8 cellular contexts compared by ENCODE assay signal in the genomic region with DNA sequence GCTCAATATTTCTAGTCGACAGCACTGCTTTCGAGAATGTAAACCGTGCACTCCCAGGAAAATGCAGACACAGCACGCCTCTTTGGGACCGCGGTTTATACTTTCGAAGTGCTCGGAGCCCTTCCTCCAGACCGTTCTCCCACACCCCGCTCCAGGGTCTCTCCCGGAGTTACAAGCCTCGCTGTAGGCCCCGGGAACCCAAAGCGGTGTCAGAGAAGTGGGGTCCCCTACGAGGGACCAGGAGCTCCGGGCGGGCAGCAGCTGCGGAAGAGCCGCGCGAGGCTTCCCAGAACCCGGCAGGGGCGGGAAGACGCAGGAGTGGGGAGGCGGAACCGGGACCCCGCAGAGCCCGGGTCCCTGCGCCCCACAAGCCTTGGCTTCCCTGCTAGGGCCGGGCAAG. TPM values are rescaled to one million over a fixed set of nuclear protein-coding genes. Genes with fewer than 3 reads are reported as not detected.
DNase-seq lines count a peak whose midpoint lies in the region; ATAC-seq and TF ChIP-seq lines count a peak whose summit lies in the region.
"Not testable (repeated sequence)": the region's sequence is repeated elsewhere in the genome, so short reads cannot be mapped to it uniquely, and the experiment has no call there.

No MANE protein-coding gene starts in this region.

- not testable (repeated sequence) for H4K8ac ChIP-seq in trophoblast cell (ENCODE audit: low read depth, low read length)

- H3K79me2 ChIP-seq in DND-41 (ENCODE audit: insufficient read depth, low read length); mammary epithelial cell (ENCODE audit: insufficient read depth, low read length); trophoblast cell (ENCODE audit: control insufficient read depth, insufficient read depth, low read length, poor library complexity): not testable (repeated sequence)

- not testable (repeated sequence) for H4K12ac ChIP-seq in trophoblast cell (ENCODE audit: low read depth, low read length)

- H3K4me3 ChIP-seq in DND-41 (ENCODE audit: low read depth in 1 of 2, low read length in 2 of 2) = peak overlapping the region in 1 of 2 experiments; percentile 54; a peak in 2 of 4 replicates
- peak overlapping the region; percentile 53 for H3K4me3 ChIP-seq in HUES64 (ENCODE audit: low read length)
- H3K4me3 ChIP-seq in SK-N-MC = peak overlapping the region; percentile 53
- peak overlapping the region in 2 of 3 experiments; percentile 41 to 49 for H3K4me3 ChIP-seq in mammary epithelial cell (replicated peaks in 1 of 3; ENCODE audit: insufficient read depth in 1 of 3, low read depth in 2 of 3, low read length in 3 of 3)
- peak overlapping the region; percentile 46 for H3K4me3 ChIP-seq in fibroblast of pulmonary artery (replicated peaks; ENCODE audit: low read depth, low read length)
- H3K4me3 ChIP-seq in kidney epithelial cell (ENCODE audit: low read depth, low read length) = peak overlapping the region; percentile 50
- H3K4me3 ChIP-seq in trophoblast cell (ENCODE audit: low read depth, low read length) = peak overlapping the region; percentile 68
- peak overlapping the region; percentile 46 for H3K4me3 ChIP-seq in urinary bladder (ENCODE audit: low read depth, low read length)

- not testable (repeated sequence) for H3K27ac ChIP-seq in DND-41 (ENCODE audit: low read length); HUES64 (ENCODE audit: low read depth, low read length); SK-N-MC; mammary epithelial cell (ENCODE audit: insufficient read depth, low read depth, low read length); trophoblast cell (ENCODE audit: low read depth, low read length); urinary bladder (ENCODE audit: low read depth)

- not testable (repeated sequence) for H4K91ac ChIP-seq in trophoblast cell (ENCODE audit: low read depth, low read length)

- H2AFZ ChIP-seq in DND-41 (ENCODE audit: low read depth, low read length); mammary epithelial cell (ENCODE audit: low read depth, low read length); trophoblast cell (ENCODE audit: insufficient read depth, low read length, poor library complexity): not testable (repeated sequence)

- H3K79me1 ChIP-seq in trophoblast cell (ENCODE audit: low read length) = not testable (repeated sequence)

- ATAC-seq in DND-41 (ENCODE audit: insufficient read depth, low read depth) = not testable (repeated sequence)

- dilution Hi-C loops in mammary epithelial cell (cut with HindIII; ENCODE audit: low sequenced_read_pairs) = not testable (repeated sequence)

- not testable (repeated sequence) for H2BK12ac ChIP-seq in trophoblast cell (ENCODE audit: low read length)

- not testable (repeated sequence) for H2BK5ac ChIP-seq in trophoblast cell (ENCODE audit: low read depth, low read length, poor library complexity)

- not testable (repeated sequence) for H3K14ac ChIP-seq in trophoblast cell (ENCODE audit: low read length)

- CTCF ChIA-PET in mammary epithelial cell (lab: Charles Lee; ENCODE audit: low non-redundant PET) = not testable (repeated sequence)

- in situ Hi-C loops in mammary epithelial cell (cut with MboI; ENCODE audit: low sequenced_read_pairs in 2 of 2) = not testable (repeated sequence)

- TF ChIP-seq CTCF in DND-41 (IDR thresholded peaks at IDR 0.05; ENCODE audit: borderline replicate concordance, extremely low read depth, low read length, poor library complexity, severe bottlenecking); mammary epithelial cell (conservative IDR thresholded peaks at IDR 0.05 in 1 of 2, IDR thresholded peaks at IDR 0.05 in 1 of 2; ENCODE audit: extremely low read depth in 1 of 2, insufficient read depth in 1 of 2, low read depth in 1 of 2, low read length in 2 of 2); fibroblast of pulmonary artery (IDR thresholded peaks at IDR 0.05; ENCODE audit: low read length, missing control alignments); kidney epithelial cell (IDR thresholded peaks at IDR 0.05; ENCODE audit: insufficient read depth, low read length, poor library complexity, severe bottlenecking): not testable (repeated sequence)

- BruUV-seq in mammary epithelial cell (replicated peaks; lab: Mats Ljungman, UMichigan) = not testable (repeated sequence)

- H3K18ac ChIP-seq in trophoblast cell (ENCODE audit: low read length) = not testable (repeated sequence)

- H3K9ac ChIP-seq in DND-41 (ENCODE audit: low read depth, low read length) (peak overlapping the region; percentile 39; the same call in 1 of the 2 replicates), HUES64 (ENCODE audit: low read depth, low read length) (peak overlapping the region; percentile 57; the same call in 1 of the 2 replicates)
- not testable (repeated sequence) for H3K9ac ChIP-seq in SK-N-MC (ENCODE audit: insufficient read length); mammary epithelial cell (ENCODE audit: insufficient read depth, low read length); trophoblast cell (ENCODE audit: low read length)

- not testable (repeated sequence) for H3K36me3 ChIP-seq in DND-41 (ENCODE audit: insufficient read depth, low read length); HUES64 (ENCODE audit: insufficient read depth, low read length); SK-N-MC (ENCODE audit: insufficient read depth, low read length); mammary epithelial cell (ENCODE audit: insufficient read depth, low read length); kidney epithelial cell (ENCODE audit: control insufficient read depth, insufficient read depth, low read length); trophoblast cell (ENCODE audit: control insufficient read depth in 1 of 2, insufficient read depth in 2 of 2, low read length in 2 of 2); urinary bladder (ENCODE audit: insufficient read depth)

- not testable (repeated sequence) for H3K4me2 ChIP-seq in DND-41 (ENCODE audit: insufficient read depth, low read length); mammary epithelial cell (ENCODE audit: insufficient read depth, low read depth, low read length)
- peak overlapping the region; percentile 48 for H3K4me2 ChIP-seq in trophoblast cell (ENCODE audit: low read length)

- not testable (repeated sequence) for H3K27me3 ChIP-seq in DND-41 (ENCODE audit: insufficient read depth, low read length, poor library complexity); HUES64 (ENCODE audit: insufficient read depth, low read length); mammary epithelial cell (ENCODE audit: insufficient read depth, low read length); kidney epithelial cell (ENCODE audit: control insufficient read depth, insufficient read depth, low read length); trophoblast cell (ENCODE audit: insufficient read depth, low read length)

- intact Hi-C loops in mammary epithelial cell (cut with micrococcal nuclease) = not testable (repeated sequence)

- H2BK120ac ChIP-seq in trophoblast cell (ENCODE audit: insufficient read depth, low read length, poor library complexity) = not testable (repeated sequence)

- not testable (repeated sequence) for H3K4ac ChIP-seq in trophoblast cell (ENCODE audit: low read depth, low read length)

- not testable (repeated sequence) for H3K23ac ChIP-seq in trophoblast cell (ENCODE audit: low read length)

- WGBS in HUES64 = 0% methylated on average over 7 of the region's 30 CpGs
- WGBS in mammary epithelial cell (ENCODE audit: low coverage, missing lambda C conversion rate) = no CpG with 5 or more reads among the region's 30 CpGs
- no CpG with 5 or more reads among the region's 30 CpGs for WGBS in trophoblast cell (ENCODE audit: extremely low coverage, insufficient coverage, insufficient read length)
- WGBS in urinary bladder = under 1% methylated on average over 14 of the region's 30 CpGs

- not testable (repeated sequence) for H3K9me3 ChIP-seq in DND-41 (ENCODE audit: insufficient read depth, low read length, severe bottlenecking); HUES64 (ENCODE audit: insufficient read depth, low read depth, low read length); SK-N-MC (ENCODE audit: low read depth, low read length); mammary epithelial cell (replicated peaks; ENCODE audit: insufficient read depth, low read length); trophoblast cell (ENCODE audit: insufficient read depth, low read depth, low read length)

- H2AK5ac ChIP-seq in trophoblast cell (ENCODE audit: low read length) = not testable (repeated sequence)

- not testable (repeated sequence) for DNase-seq in DND-41; SK-N-MC (ENCODE audit: low read depth, low spot score); mammary epithelial cell; fibroblast of pulmonary artery (ENCODE audit: low read depth); kidney epithelial cell (ENCODE audit: low read depth); trophoblast cell

- H3K4me1 ChIP-seq in DND-41 (ENCODE audit: insufficient read depth, low read length); HUES64 (ENCODE audit: insufficient read depth, low read length); mammary epithelial cell (ENCODE audit: insufficient read depth, low read length); trophoblast cell (ENCODE audit: control insufficient read depth in 1 of 2, insufficient read depth in 2 of 2, low read length in 2 of 2); urinary bladder (ENCODE audit: insufficient read depth): not testable (repeated sequence)

- not testable (repeated sequence) for H4K20me1 ChIP-seq in DND-41 (ENCODE audit: insufficient read depth, low read length); mammary epithelial cell (ENCODE audit: insufficient read depth, low read length)

RNA-seq across cellular contexts. Expression of gene WASHC1, which starts 0.5 kb away (rescaled TPM):
- 6.6 TPM for polyA plus RNA-seq in HUES64 (2013, experiment 1 of 2)
- polyA plus RNA-seq in HUES64 (2013, experiment 2 of 2) = 9.2 TPM
- total RNA-seq in mammary epithelial cell = 10 to 100 TPM in 1 of 2 donors, 1 to 10 TPM in 1; 4.2 to 20.4 TPM
- 3.8 TPM for polyA plus RNA-seq in mammary epithelial cell
- 1.6 TPM for polyA minus RNA-seq in mammary epithelial cell
- total RNA-seq in kidney epithelial cell = 5.5 and 6.7 TPM in 2 replicates
- polyA plus RNA-seq in trophoblast cell (2013) = 6.5 and 6.7 TPM in 2 replicates
- total RNA-seq in urinary bladder = 6.1 TPM
- polyA plus RNA-seq in urinary bladder = 24.5 TPM
